ENCODE assay signal across 32 cellular contexts in the genomic region with DNA sequence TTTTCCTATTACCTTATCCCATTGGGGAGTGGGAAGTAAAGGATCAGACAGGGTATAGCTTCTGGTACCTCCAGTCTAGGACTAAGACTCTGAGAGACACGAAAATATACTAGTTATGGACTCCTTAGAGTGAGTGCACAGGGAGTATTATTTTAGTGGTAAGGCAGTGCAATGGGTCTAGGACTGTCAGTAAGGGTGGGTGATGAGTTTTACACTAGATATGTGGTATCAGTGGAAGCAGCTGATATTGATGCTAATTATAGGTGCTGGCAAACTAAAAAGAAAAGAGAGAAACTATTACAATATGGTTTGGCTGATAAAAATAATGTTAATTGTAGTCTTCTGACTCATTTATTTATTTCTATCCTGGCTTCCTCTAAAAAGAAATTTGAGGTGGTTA.
"Had no signal": no experiment of that assay in that cellular context is flagged by ENCODE, and none has a peak within 500 bp of the region (broad histone marks: within the 10 kb centered on the region; RNA-seq: fewer than 3 reads in every experiment).

No MANE protein-coding gene starts in this region.

- FAIRE-seq: islet of Langerhans, kidney, pancreas, small intestine, urothelium cell line had no signal

- H3K9ac ChIP-seq: neural progenitor cell had no signal

- H3K36me3 Mint-ChIP-seq: immature natural killer cell; naive B cell; natural killer cell; neural progenitor cell; stimulated activated effector memory CD8-positive, alpha-beta T cell treated with anti-CD3 and anti-CD28 coated beads, Interleukin-12 subunit alpha, Interleukin-12 subunit beta, amount 100 ng/mL, for 72 hours had no signal

- H3K4me3 Mint-ChIP-seq: immature natural killer cell; naive B cell; natural killer cell; nephron progenitor cell; neural progenitor cell; stimulated activated effector memory CD8-positive, alpha-beta T cell treated with anti-CD3 and anti-CD28 coated beads, Interleukin-12 subunit alpha, Interleukin-12 subunit beta, amount 100 ng/mL, for 72 hours; stimulated activated naive CD8-positive, alpha-beta T cell treated with anti-CD3 and anti-CD28 coated beads, Interleukin-15, Interleukin-2, amounts not matched to agents 100 ng/mL and 50 ng/mL, for 24 hours had no signal

- H3K4me3 ChIP-seq: left lung, lower lobe of right lung, neural progenitor cell, pancreas, prostate gland, spleen, suprapubic skin, thoracic aorta, tibial artery, upper lobe of right lung had no signal

- DNase-seq: hypothalamus; immature natural killer cell; kidney; left colon; left lung; lower lobe of right lung; mammary epithelial cell; mesenchymal stem cell; naive B cell; natural killer cell; nephron progenitor cell; occipital lobe; pancreas; posterior cingulate gyrus; retina; right cardiac atrium; small intestine; spleen; stimulated activated CD4-positive, alpha-beta T cell treated with anti-CD3 and anti-CD28 coated beads, Interleukin-4, amount 100 ng/mL, for 24 hours; stimulated activated naive CD4-positive, alpha-beta T cell; tibial artery; upper lobe of right lung had no signal

- H3K9me3 Mint-ChIP-seq: immature natural killer cell; natural killer cell; nephron progenitor cell; neural progenitor cell; stimulated activated effector memory CD8-positive, alpha-beta T cell treated with anti-CD3 and anti-CD28 coated beads, Interleukin-12 subunit alpha, Interleukin-12 subunit beta, amount 100 ng/mL, for 72 hours; stimulated activated naive CD8-positive, alpha-beta T cell treated with anti-CD3 and anti-CD28 coated beads, Interleukin-15, Interleukin-2, amounts not matched to agents 100 ng/mL and 50 ng/mL, for 24 hours had no signal

- H3K27me3 ChIP-seq: left lung, neural progenitor cell, neutrophil, pancreas, spleen, suprapubic skin, tibial artery, upper lobe of right lung had no signal

- H3K9me3 ChIP-seq: left lung, lower lobe of right lung, neutrophil, pancreas, prostate gland, spleen, suprapubic skin, thoracic aorta, tibial artery, upper lobe of right lung had no signal

- H3K27ac ChIP-seq: left lung, lower lobe of right lung, neural progenitor cell, neutrophil, pancreas, prostate gland, spleen, suprapubic skin, thoracic aorta, tibial artery, upper lobe of right lung had no signal

- H2AFZ ChIP-seq: neural progenitor cell had no signal

- H3K4me2 ChIP-seq: neural progenitor cell had no signal

- H3K4me1 ChIP-seq: neural progenitor cell, pancreas, prostate gland had no signal

- ATAC-seq: left colon; left lung; lower lobe of right lung; natural killer cell; pancreas; sciatic nerve; stimulated activated effector memory CD8-positive, alpha-beta T cell treated with anti-CD3 and anti-CD28 coated beads, Interleukin-12 subunit alpha, Interleukin-12 subunit beta, amount 100 ng/mL, for 72 hours; upper lobe of right lung had no signal

- H3K4me1 Mint-ChIP-seq: neural progenitor cell had no signal

- H3K36me3 ChIP-seq: left lung, lower lobe of right lung, neural progenitor cell, neutrophil, pancreas, prostate gland, spleen, suprapubic skin, thoracic aorta, tibial artery, upper lobe of right lung had no signal
